15 cellular contexts compared by ENCODE assay signal in the genomic region with DNA sequence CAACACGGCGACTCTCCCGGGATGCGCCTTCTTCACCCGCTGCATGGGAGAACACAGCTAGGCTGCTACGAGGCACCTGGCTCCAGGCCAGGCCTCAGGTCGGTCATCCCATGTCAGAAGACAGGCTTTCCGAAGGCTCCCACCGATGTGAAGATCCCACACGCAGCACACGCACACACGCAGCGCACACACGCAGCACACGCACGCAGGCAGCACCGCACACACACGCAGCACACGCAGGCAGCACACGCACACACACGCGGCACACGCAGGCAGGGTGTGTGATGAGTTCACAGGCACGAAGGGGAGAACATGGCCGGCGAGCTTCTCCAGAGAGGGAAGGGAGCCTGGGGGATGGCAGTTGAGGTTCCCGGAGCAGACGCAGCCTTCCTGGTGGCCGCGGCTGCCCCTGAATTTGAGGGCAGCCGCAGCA. TPM values are rescaled to one million over a fixed set of nuclear protein-coding genes. Genes with fewer than 3 reads are reported as not detected.
DNase-seq lines count a peak whose midpoint lies in the region; ATAC-seq and TF ChIP-seq lines count a peak whose summit lies in the region.
"Had no signal": no experiment of that assay in that cellular context is flagged by ENCODE, and none has a peak within 500 bp of the region (broad histone marks: within the 10 kb centered on the region; RNA-seq: fewer than 3 reads in every experiment).

No MANE protein-coding gene starts in this region.

- peak overlapping the region; percentile 78; the same call in 1 of the 2 replicates for H2AK5ac ChIP-seq in IMR-90 (ENCODE audit: low read depth, low read length)

- no peak overlapping the region for H4K91ac ChIP-seq in IMR-90 (ENCODE audit: insufficient read depth, low read depth, low read length)

- H2BK120ac ChIP-seq in IMR-90 (ENCODE audit: low read depth, low read length), result no peak overlapping the region

- in situ Hi-C loops in IMR-90 (cut with MboI; ENCODE audit: low sequenced_read_pairs), result no loop called here

- TF ChIP-seq POLR2A in IMR-90 (IDR thresholded peaks at IDR 0.05; ENCODE audit: low read depth, low read length), result no peak
- TF ChIP-seq POLR2A in ovary (IDR thresholded peaks at IDR 0.05), result no peak

- no peak overlapping the region for H3K23ac ChIP-seq in IMR-90 (ENCODE audit: low read depth, low read length)

- no peak for TF ChIP-seq CTCF in IMR-90 (conservative IDR thresholded peaks at IDR 0.05; ENCODE audit: low read depth, low read length)
- no peak for TF ChIP-seq CTCF in ovary (IDR thresholded peaks at IDR 0.05)

- no peaks in the 10 kb centered on the region for H3K27me3 Mint-ChIP-seq in CD4-positive, alpha-beta memory T cell
- no peaks in the 10 kb centered on the region for H3K27me3 Mint-ChIP-seq in activated CD8-positive, alpha-beta memory T cell treated with anti-CD3 and anti-CD28 coated beads, Interleukin-2, amount 10 ng/mL, durations not matched to agents 7 days and 5 days
- H3K27me3 Mint-ChIP-seq: progenitor cell of endocrine pancreas had no signal

- TF ChIP-seq RAD21 in IMR-90 (IDR thresholded peaks at IDR 0.05; ENCODE audit: low read length), result no peak

- no TSS peak for BruUV-seq in IMR-90 (replicated peaks; lab: Mats Ljungman, UMichigan)

- H3K4me1 ChIP-seq in CD4-positive, alpha-beta memory T cell (ENCODE audit: insufficient read depth, low read length), result peaks cover 47% of the 10 kb centered on the region
- H3K4me1 ChIP-seq in IMR-90 (ENCODE audit: control insufficient read depth, insufficient read depth, low read length), result peaks cover 20% of the 10 kb centered on the region
- H3K4me1 ChIP-seq in right cardiac atrium (ENCODE audit: control insufficient read depth, insufficient read depth, low read length), result no peaks in the 10 kb centered on the region
- H3K4me1 ChIP-seq in ovary (ENCODE audit: insufficient read depth), result peaks cover 6% of the 10 kb centered on the region

- H4K20me1 ChIP-seq in IMR-90 (ENCODE audit: insufficient read depth, low read length), result peaks cover 87% of the 10 kb centered on the region

- H3K4me1 Mint-ChIP-seq in CD4-positive, alpha-beta memory T cell, result peaks cover 15 to 77% (median 35%) of the 10 kb centered on the region in 4 donors
- H3K4me1 Mint-ChIP-seq in activated CD8-positive, alpha-beta memory T cell treated with anti-CD3 and anti-CD28 coated beads, Interleukin-2, amount 10 ng/mL, durations not matched to agents 7 days and 5 days, result no peaks in the 10 kb centered on the region

- H3K27me3 ChIP-seq in CD4-positive, alpha-beta memory T cell (ENCODE audit: insufficient read depth, low read length), result no peaks in the 10 kb centered on the region
- H3K27me3 ChIP-seq in IMR-90 (ENCODE audit: control insufficient read depth, insufficient read depth, low read length) (no peaks in the 10 kb centered on the region), right cardiac atrium (ENCODE audit: control insufficient read depth, insufficient read depth) (no peaks in the 10 kb centered on the region), ovary (no peaks in the 10 kb centered on the region)

- H3K14ac ChIP-seq in IMR-90 (replicated peaks; ENCODE audit: low read depth, low read length), result no peak overlapping the region

- no peak overlapping the region for H2AK9ac ChIP-seq in IMR-90 (replicated peaks; ENCODE audit: low read depth, low read length, poor library complexity)

- no peak overlapping the region for H4K8ac ChIP-seq in IMR-90 (ENCODE audit: low read depth in 2 of 2, low read length in 2 of 2)

- H3K36me3 Mint-ChIP-seq in CD4-positive, alpha-beta memory T cell, result peaks cover 50 to 57% of the 10 kb centered on the region in 2 donors
- H3K36me3 Mint-ChIP-seq in activated CD8-positive, alpha-beta memory T cell treated with anti-CD3 and anti-CD28 coated beads, Interleukin-2, amount 10 ng/mL, durations not matched to agents 7 days and 5 days, result peaks cover 25% of the 10 kb centered on the region

- peaks cover 23% of the 10 kb centered on the region for H3K9me1 ChIP-seq in IMR-90 (ENCODE audit: insufficient read depth, low read length)

- CTCF ChIA-PET in CD4-positive, alpha-beta memory T cell (lab: Charles Lee; ENCODE audit: partially characterized antibody), result no interaction called here
- CTCF ChIA-PET in IMR-90 (lab: Yijun Ruan, JAX), result no interaction called here
- CTCF ChIA-PET in activated CD8-positive, alpha-beta memory T cell treated with anti-CD3 and anti-CD28 coated beads, Interleukin-2, amount 10 ng/mL, durations not matched to agents 7 days and 5 days (lab: Charles Lee), result no interaction called here

- no peak overlapping the region for H3K18ac ChIP-seq in IMR-90 (ENCODE audit: low read depth, low read length)

- no peaks in the 10 kb centered on the region for H3K9me3 ChIP-seq in CD4-positive, alpha-beta memory T cell (ENCODE audit: control insufficient read depth in 1 of 2, low read length in 2 of 2)
- no peaks in the 10 kb centered on the region for H3K9me3 ChIP-seq in IMR-90 (ENCODE audit: control insufficient read depth, insufficient read depth, low read length)
- no peaks in the 10 kb centered on the region for H3K9me3 ChIP-seq in right cardiac atrium (ENCODE audit: control insufficient read depth, low read length)
- H3K9me3 ChIP-seq in ovary, result no peaks in the 10 kb centered on the region

- peak overlapping the region in 6 of 8 donors; percentile 26 to 56 (median 38) for H3K4me3 Mint-ChIP-seq in CD4-positive, alpha-beta memory T cell
- no peak overlapping the region for H3K4me3 Mint-ChIP-seq in activated CD8-positive, alpha-beta memory T cell treated with anti-CD3 and anti-CD28 coated beads, Interleukin-2, amount 10 ng/mL, durations not matched to agents 7 days and 5 days
- H3K4me3 Mint-ChIP-seq: CD14-positive monocyte had no signal

- H2AFZ ChIP-seq in IMR-90 (replicated peaks; ENCODE audit: low read length, poor library complexity), result no peak overlapping the region

- H3K36me3 ChIP-seq in CD4-positive, alpha-beta memory T cell (ENCODE audit: insufficient read depth, low read length), result peaks cover 59% of the 10 kb centered on the region
- peaks cover 31% of the 10 kb centered on the region for H3K36me3 ChIP-seq in IMR-90 (ENCODE audit: control insufficient read depth, insufficient read depth, low read length)
- H3K36me3 ChIP-seq in ovary, result no peaks in the 10 kb centered on the region

- intact Hi-C loops in CD4-positive, alpha-beta memory T cell (cut with micrococcal nuclease), result no loop called here
- intact Hi-C loops in IMR-90 (cut with micrococcal nuclease) (no loop called here), right cardiac atrium (cut with DNase I) (no loop called here), ovary (cut with DNase I) (no loop called here)

- no peak overlapping the region for H3K4ac ChIP-seq in IMR-90 (ENCODE audit: low read depth, low read length)

- H3K4me3 ChIP-seq in CD4-positive, alpha-beta memory T cell (ENCODE audit: low read length in 2 of 2), result no peak overlapping the region
- H3K4me3 ChIP-seq in IMR-90 (ENCODE audit: insufficient read depth, low read depth, low read length), result no peak overlapping the region
- no peak overlapping the region for H3K4me3 ChIP-seq in right cardiac atrium (ENCODE audit: low read length)
- H3K4me3 ChIP-seq in ovary, result no peak overlapping the region

- peak overlapping the region in 3 of 7 donors; percentile 68 to 94 (median 70) for H3K27ac Mint-ChIP-seq in CD4-positive, alpha-beta memory T cell
- H3K27ac Mint-ChIP-seq in activated CD8-positive, alpha-beta memory T cell treated with anti-CD3 and anti-CD28 coated beads, Interleukin-2, amount 10 ng/mL, durations not matched to agents 7 days and 5 days, result no peak overlapping the region

- peaks cover 20 to 84% of the 10 kb centered on the region in 2 experiments for H3K79me1 ChIP-seq in IMR-90 (ENCODE audit: low read depth in 1 of 2, low read length in 2 of 2)

- H3K27ac ChIP-seq in CD4-positive, alpha-beta memory T cell (ENCODE audit: low read depth, low read length), result no peak overlapping the region
- H3K27ac ChIP-seq in IMR-90 (ENCODE audit: insufficient read depth, low read length) (no peak overlapping the region), right cardiac atrium (ENCODE audit: low read length) (no peak overlapping the region), ovary (no peak overlapping the region), substantia nigra (ENCODE audit: low read depth, low read length, poor library complexity, severe bottlenecking) (no peak overlapping the region)

- H2BK20ac ChIP-seq in IMR-90 (ENCODE audit: low read depth, low read length), result no peak overlapping the region

- TF ChIP-seq EP300 in ovary (IDR thresholded peaks at IDR 0.05), result no peak

- H2BK15ac ChIP-seq in IMR-90 (ENCODE audit: low read depth, low read length), result no peak overlapping the region

- dilution Hi-C loops in IMR-90 (cut with HindIII; ENCODE audit: low sequenced_read_pairs, unreplicated experiment), result no loop called here

- 93% methylated on average over 19 of the region's 31 CpGs; no CpG with 5 or more reads in 1 of the 2 experiments for WGBS in IMR-90 (ENCODE audit: extremely low coverage in 2 of 2, insufficient read length in 1 of 2), 2 experiments
- 93% methylated on average over 31 of the region's 31 CpGs for WGBS in right cardiac atrium
- WGBS in ovary, 3 donors, result 94 to 96% (median 95%) methylated on average over 31 of the region's 31 CpGs

- POLR2A ChIA-PET in CD4-positive, alpha-beta memory T cell (lab: Charles Lee; ENCODE audit: partially characterized antibody), result no interaction called here
- POLR2A ChIA-PET in IMR-90 (lab: Charles Lee; ENCODE audit: unreplicated experiment), result no interaction called here

- peak in 1 of 5 donors; percentile 5 for DNase-seq in CD4-positive, alpha-beta memory T cell
- no peak for DNase-seq in IMR-90
- peak in 2 of 3 donors; percentile 37 to 50 for DNase-seq in right cardiac atrium
- DNase-seq in ovary, result peak in 3 of 5 donors; percentile 1 to 32 (median 20)
- DNase-seq in stimulated activated CD4-positive, alpha-beta T cell treated with anti-CD3 and anti-CD28 coated beads, Interleukin-4, amount 100 ng/mL, for 4 hours, result no peak
- DNase-seq in substantia nigra (lab: John Stamatoyannopoulos, UW), result no peak
- no peak for DNase-seq in activated CD8-positive, alpha-beta memory T cell treated with anti-CD3 and anti-CD28 coated beads, Interleukin-2, amount 10 ng/mL, durations not matched to agents 7 days and 5 days
- DNase-seq: activated CD4-positive, alpha-beta T cell treated with anti-CD3 and anti-CD28 coated beads for 1 hour; activated CD8-positive, alpha-beta memory T cell treated with anti-CD3 and anti-CD28 coated beads, Interleukin-2, amount 50 U/mL, for 48 hours; KG1; NCI-H345; SHP77 treated with DMSO at 0.1 percent for 48 hours; stimulated activated CD4-positive, alpha-beta T cell treated with anti-CD3 and anti-CD28 coated beads, Interleukin-15, amount 100 ng/mL, for 24 hours had no signal

- no peak overlapping the region for H3K56ac ChIP-seq in IMR-90 (ENCODE audit: extremely low read depth, insufficient read depth, low read length)

- H3K9ac ChIP-seq in IMR-90 (ENCODE audit: low read depth, low read length), result no peak overlapping the region

- H3K9me3 Mint-ChIP-seq in CD4-positive, alpha-beta memory T cell, result peaks cover 0 to 29% (median 0%) of the 10 kb centered on the region in 8 donors
- H3K9me3 Mint-ChIP-seq in activated CD8-positive, alpha-beta memory T cell treated with anti-CD3 and anti-CD28 coated beads, Interleukin-2, amount 10 ng/mL, durations not matched to agents 7 days and 5 days (ENCODE audit: low read depth), result no peaks in the 10 kb centered on the region

- H2BK5ac ChIP-seq in IMR-90 (ENCODE audit: low read depth, low read length, poor library complexity, severe bottlenecking), result no peak overlapping the region

- H4K5ac ChIP-seq in IMR-90 (ENCODE audit: low read depth, low read length), result no peak overlapping the region

- no peak for ATAC-seq in IMR-90 (ENCODE audit: low read depth)
- no peak for ATAC-seq in right cardiac atrium
- no peak for ATAC-seq in activated CD8-positive, alpha-beta memory T cell treated with anti-CD3 and anti-CD28 coated beads, Interleukin-2, amount 10 ng/mL, durations not matched to agents 7 days and 5 days

- H3K4me2 ChIP-seq in IMR-90 (ENCODE audit: low read depth, low read length), result no peak overlapping the region

RNA-seq across cellular contexts. Expression of gene RASA3, which starts 56.1 kb away (rescaled TPM):
- total RNA-seq in CD4-positive, alpha-beta memory T cell, result 100 to 1,000 TPM; 171 to 174 TPM
- polyA plus RNA-seq in CD4-positive, alpha-beta memory T cell, result 100 to 1,000 TPM in 1 of 2 donors, 10 to 100 TPM in 1; 65.5 to 141 TPM
- total RNA-seq in IMR-90 (2012; rRNA removed), result 21.0 and 22.8 TPM in 2 replicates
- polyA plus RNA-seq in IMR-90 (2012; rRNA removed), result 31.0 and 31.4 TPM in 2 replicates
- 22.9 and 29.5 TPM in 2 replicates for polyA plus RNA-seq in IMR-90 (2012; cell fraction: cytosol; rRNA removed)
- polyA plus RNA-seq in IMR-90 (2012; cell fraction: nucleus; rRNA removed; ENCODE audit: low replicate concordance), result 48.4 and 48.8 TPM in 2 replicates
- total RNA-seq in right cardiac atrium, result 10 to 100 TPM in 3 of 4 donors, 1 to 10 TPM in 1; 9.4 to 15.5 (median 11.8) TPM
- polyA plus RNA-seq in right cardiac atrium, result 7.4 TPM
- total RNA-seq in ovary, result 10 to 100 TPM in 3 of 7 donors, 1 to 10 TPM in 4; 5.4 to 16.9 (median 9.4) TPM
- 1 to 10 TPM; 6.8 to 9.8 TPM for polyA plus RNA-seq in ovary
- total RNA-seq in activated CD8-positive, alpha-beta memory T cell treated with anti-CD3 and anti-CD28 coated beads, Interleukin-2, amount 10 ng/mL, durations not matched to agents 7 days and 5 days, result 10 to 100 TPM; 16.3 to 49.2 TPM

Comparison
In these comparisons a context has a peak if more than half of its experiments do, and no peak if none do; other contexts are left out.
1. DNase-seq: peak in right cardiac atrium (2 of 3) and ovary (3 of 5); none in IMR-90 (single experiment), stimulated activated CD4-positive, alpha-beta T cell treated with anti-CD3 and anti-CD28 coated beads, Interleukin-4, amount 100 ng/mL, for 4 hours (0 of 2), substantia nigra (0 of 49) and activated CD8-positive, alpha-beta memory T cell treated with anti-CD3 and anti-CD28 coated beads, Interleukin-2, amount 10 ng/mL, durations not matched to agents 7 days and 5 days (single experiment).